Comparison of ENCODE assay signal across 27 cellular contexts in the genomic region with DNA sequence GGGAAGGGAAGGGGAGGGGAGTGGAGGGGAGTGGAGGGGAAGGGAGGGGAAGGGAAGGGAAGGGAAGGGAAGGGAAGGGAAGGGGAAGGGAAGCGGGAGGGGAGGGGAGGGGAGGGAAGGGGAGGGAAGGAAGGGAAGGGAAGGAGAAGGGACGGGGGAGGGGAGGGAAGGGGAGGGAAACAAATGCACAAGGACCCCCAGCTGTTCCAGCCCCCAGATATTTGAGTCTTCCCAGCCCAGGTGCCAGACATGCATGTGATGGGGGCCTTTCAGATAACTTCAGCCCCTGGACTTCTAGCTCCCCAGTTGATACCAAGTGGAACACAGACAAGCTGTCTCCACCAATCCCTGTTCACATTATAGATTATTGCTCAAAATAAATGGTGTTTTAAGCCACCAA.
"Had no signal": no experiment of that assay in that cellular context is flagged by ENCODE, and none has a peak within 500 bp of the region (broad histone marks: within the 10 kb centered on the region; RNA-seq: fewer than 3 reads in every experiment).

No MANE protein-coding gene starts in this region.

- H3K9me3 ChIP-seq: left lung, ovary, right atrium auricular region, spleen, suprapubic skin, thoracic aorta, tibial artery, upper lobe of right lung had no signal

- H3K4me1 ChIP-seq: left lung, right atrium auricular region, spleen, suprapubic skin, tibial artery, upper lobe of right lung had no signal

- FAIRE-seq: islet of Langerhans, kidney, small intestine, urothelium cell line had no signal

- H3K27me3 ChIP-seq: ovary, right atrium auricular region, upper lobe of right lung had no signal

- H3K4me3 ChIP-seq: left lung, lung, ovary, right atrium auricular region, spleen, suprapubic skin, thoracic aorta, tibial artery, upper lobe of right lung had no signal

- H3K4me1 Mint-ChIP-seq: immature natural killer cell, natural killer cell had no signal

- H3K36me3 ChIP-seq: left lung, ovary, right atrium auricular region, spleen, suprapubic skin, thoracic aorta, tibial artery, upper lobe of right lung had no signal

- DNase-seq: hypothalamus; immature natural killer cell; kidney; left colon; left lung; mesendoderm; naive B cell; natural killer cell; ovary; small intestine; spleen; stimulated activated CD4-positive, alpha-beta T cell treated with anti-CD3 and anti-CD28 coated beads, Interleukin-4, amount 100 ng/mL, for 24 hours; stimulated activated naive CD4-positive, alpha-beta T cell; tibial artery; trophoblast cell; upper lobe of right lung had no signal

- H3K36me3 Mint-ChIP-seq: mesothelial cell of epicardium; naive B cell; natural killer cell; stimulated activated effector memory CD8-positive, alpha-beta T cell treated with anti-CD3 and anti-CD28 coated beads, Interleukin-12 subunit alpha, Interleukin-12 subunit beta, amount 100 ng/mL, for 72 hours had no signal

- H3K4me3 Mint-ChIP-seq: immature natural killer cell; mesothelial cell of epicardium; naive B cell; natural killer cell; stimulated activated effector memory CD8-positive, alpha-beta T cell treated with anti-CD3 and anti-CD28 coated beads, Interleukin-12 subunit alpha, Interleukin-12 subunit beta, amount 100 ng/mL, for 72 hours; stimulated activated naive CD8-positive, alpha-beta T cell treated with anti-CD3 and anti-CD28 coated beads, Interleukin-15, Interleukin-2, amounts not matched to agents 100 ng/mL and 50 ng/mL, for 24 hours had no signal

- ATAC-seq: left lung; natural killer cell; sciatic nerve; stimulated activated effector memory CD8-positive, alpha-beta T cell treated with anti-CD3 and anti-CD28 coated beads, Interleukin-12 subunit alpha, Interleukin-12 subunit beta, amount 100 ng/mL, for 72 hours; upper lobe of right lung had no signal

- H3K27me3 Mint-ChIP-seq: stimulated activated naive CD8-positive, alpha-beta T cell treated with anti-CD3 and anti-CD28 coated beads, Interleukin-15, Interleukin-2, amounts not matched to agents 100 ng/mL and 50 ng/mL, for 24 hours had no signal

- H3K27ac ChIP-seq: left lung, ovary, right atrium auricular region, spleen, suprapubic skin, thoracic aorta, tibial artery, upper lobe of right lung had no signal

- H3K27ac Mint-ChIP-seq: immature natural killer cell; mesothelial cell of epicardium; natural killer cell; progenitor cell of endocrine pancreas; stimulated activated effector memory CD8-positive, alpha-beta T cell treated with anti-CD3 and anti-CD28 coated beads, Interleukin-12 subunit alpha, Interleukin-12 subunit beta, amount 100 ng/mL, for 72 hours; stimulated activated naive CD8-positive, alpha-beta T cell treated with anti-CD3 and anti-CD28 coated beads, Interleukin-15, Interleukin-2, amounts not matched to agents 100 ng/mL and 50 ng/mL, for 24 hours had no signal
